8 cellular contexts compared by ENCODE assay signal in the genomic region with DNA sequence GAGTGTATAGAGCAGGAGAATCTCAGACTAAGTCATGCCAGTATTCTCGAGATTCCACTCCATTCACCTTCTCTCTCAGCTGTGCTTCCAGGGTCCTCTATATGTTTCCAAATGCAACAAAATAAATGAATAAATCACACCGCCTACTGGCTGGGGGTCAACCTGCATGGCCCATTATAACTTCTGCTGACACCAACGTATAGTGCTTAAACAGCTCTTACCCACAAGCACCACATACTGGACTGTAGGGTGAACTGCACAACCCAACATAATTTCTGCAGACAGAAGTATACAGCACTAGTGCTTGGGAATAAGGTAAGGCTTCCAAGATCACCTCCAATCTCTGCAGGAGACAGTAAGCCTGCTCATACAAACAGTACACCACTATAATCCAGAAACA. TPM values are rescaled to one million over a fixed set of nuclear protein-coding genes. Genes with fewer than 3 reads are reported as not detected.
DNase-seq lines count a peak whose midpoint lies in the region; ATAC-seq, FAIRE-seq and TF ChIP-seq lines count a peak whose summit lies in the region.

No MANE protein-coding gene starts in this region.

- H3K36me3 Mint-ChIP-seq in Caco-2 (ENCODE audit: insufficient read depth, unreplicated experiment): no peaks in the 10 kb centered on the region

- POLR2A ChIA-PET in Caco-2 (lab: Charles Lee): no interaction called here

- BruUV-seq in Caco-2 (replicated peaks; lab: Mats Ljungman, UMichigan): no TSS peak

- H3K27ac Mint-ChIP-seq in Caco-2 (ENCODE audit: unreplicated experiment): no peak overlapping the region

- no peaks in the 10 kb centered on the region for H3K4me1 Mint-ChIP-seq in Caco-2 (ENCODE audit: low read depth, unreplicated experiment)

- ATAC-seq in GM19035 (IDR thresholded peaks at IDR 0.05; ENCODE audit: unreplicated experiment) (peak; percentile 97), HG03103 (IDR thresholded peaks at IDR 0.05; ENCODE audit: low read depth, unreplicated experiment) (peak; percentile 99)

- no peaks in the 10 kb centered on the region for H3K27me3 Mint-ChIP-seq in Caco-2 (ENCODE audit: insufficient read depth, unreplicated experiment)

- no peaks in the 10 kb centered on the region for H3K9me3 Mint-ChIP-seq in Caco-2 (ENCODE audit: unreplicated experiment)

- no peaks in the 10 kb centered on the region for H3K27me3 ChIP-seq in Caco-2 (replicated peaks; ENCODE audit: control insufficient read depth, insufficient read depth, low read length)

- no peak for FAIRE-seq in RCC 7860 (lab: Jason Lieb, UNC)

- intact Hi-C loops in Caco-2 (cut with micrococcal nuclease; ENCODE audit: unreplicated experiment): loop anchor here (1.0 kb wide), 2 partner anchors 164 to 243 kb away; no protein-coding TSS in a partner anchor

- DNase-seq in Caco-2 (peak; percentile 47 to 56), RCC 7860 (ENCODE audit: low spot score) (peak; percentile 16), glomerular visceral epithelial cell (ENCODE audit: extremely low spot score) (peak; percentile 10), retina (no peak), dedifferentiated amniotic fluid mesenchymal stem cell (ENCODE audit: extremely low spot score) (no peak)
- DNase-seq in stimulated activated naive CD4-positive, alpha-beta T cell (lab: John Stamatoyannopoulos, UW): no peak

- no peaks in the 10 kb centered on the region for H3K4me1 ChIP-seq in Caco-2

- H3K36me3 ChIP-seq in Caco-2 (ENCODE audit: control insufficient read depth, insufficient read depth, low read length): no peaks in the 10 kb centered on the region

- H3K9me3 ChIP-seq in Caco-2: no peaks in the 10 kb centered on the region

- CTCF ChIA-PET in Caco-2 (lab: Charles Lee): interaction anchor here (1.3 kb wide), 1 partner anchor 245 kb away, joined by 6 read pairs; no protein-coding TSS in a partner anchor

- TF ChIP-seq CTCF in Caco-2 (IDR thresholded peaks at IDR 0.05; ENCODE audit: insufficient read depth in 1 of 2, low read depth in 1 of 2, low read length in 1 of 2, severe bottlenecking in 1 of 2, unreplicated experiment in 1 of 2): peak; percentile 67 to 70

- H3K4me3 ChIP-seq in Caco-2 (ENCODE audit: low read depth, low read length): no peak overlapping the region

- no peak overlapping the region for H3K4me3 Mint-ChIP-seq in Caco-2 (ENCODE audit: unreplicated experiment)

RNA-seq across cellular contexts. Expression of a gene that starts 33.1 kb away (rescaled TPM):
- not detected in 2 replicates for total RNA-seq in Caco-2 (2022)

Comparison
In these comparisons a context has a peak if more than half of its experiments do, and no peak if none do; other contexts are left out.
1. DNase-seq: peak in Caco-2 (2 of 2), RCC 7860 (single experiment) and glomerular visceral epithelial cell (single experiment); none in retina (single experiment), stimulated activated naive CD4-positive, alpha-beta T cell (0 of 6) and dedifferentiated amniotic fluid mesenchymal stem cell (single experiment).